ENCODE assay signal across 10 cellular contexts in genomic region chr3:122975163-122975923, GRCh38. TPM values are rescaled to one million over a fixed set of nuclear protein-coding genes. Genes with fewer than 3 reads are reported as not detected.
A peak's percentile ranks its signal among the peaks of the same experiment; 100 is the strongest.
DNase-seq lines count a peak whose midpoint lies in the region; ATAC-seq, FAIRE-seq and TF ChIP-seq lines count a peak whose summit lies in the region.
"Had no signal": no experiment of that assay in that cellular context is flagged by ENCODE, and none has a peak within 500 bp of the region (broad histone marks: within the 10 kb centered on the region; RNA-seq: fewer than 3 reads in every experiment).

No MANE protein-coding gene starts in this region.

- POLR2A ChIA-PET in CD4-positive, alpha-beta memory T cell (lab: Charles Lee; ENCODE audit: partially characterized antibody) = no interaction called here

- H3K4me1 Mint-ChIP-seq in CD4-positive, alpha-beta memory T cell = peaks cover 11 to 18% (median 14%) of the 10 kb centered on the region in 4 donors
- H3K4me1 Mint-ChIP-seq in T-helper 2 cell treated with Interferon-gamma antibody and Interleukin-4, amounts not matched to agents 5 μg/mL and 100 μg/mL, for 36 hours (ENCODE audit: low read depth) = peaks cover 22% of the 10 kb centered on the region

- TF ChIP-seq CTCF in left ventricle myocardium inferior (IDR thresholded peaks at IDR 0.05; ENCODE audit: borderline replicate concordance) (no peak), stomach (IDR thresholded peaks at IDR 0.05) (no peak)

- TF ChIP-seq POLR2A in stomach (IDR thresholded peaks at IDR 0.05) = no peak

- no peaks in the 10 kb centered on the region for H3K36me3 ChIP-seq in CD4-positive, alpha-beta memory T cell (ENCODE audit: insufficient read depth, low read length)
- H3K36me3 ChIP-seq in left ventricle myocardium inferior (no peaks in the 10 kb centered on the region), stomach (no peaks in the 10 kb centered on the region)
- H3K36me3 ChIP-seq: upper lobe of left lung had no signal

- no peaks in the 10 kb centered on the region for H3K9me3 Mint-ChIP-seq in CD4-positive, alpha-beta memory T cell
- H3K9me3 Mint-ChIP-seq in T-helper 2 cell treated with Interferon-gamma antibody and Interleukin-4, amounts not matched to agents 5 μg/mL and 100 μg/mL, for 36 hours = no peaks in the 10 kb centered on the region

- peak in 1 of 5 donors; percentile 6 for DNase-seq in CD4-positive, alpha-beta memory T cell
- DNase-seq in GM19238 (ENCODE audit: insufficient read length, low spot score) = peak; percentile 51
- peak; percentile 71 for DNase-seq in HTR-8/SVneo (ENCODE audit: insufficient read length, low spot score)
- peak; percentile 18 for DNase-seq in T-helper 2 cell treated with Interferon-gamma antibody and Interleukin-4, amounts not matched to agents 5 μg/mL and 100 μg/mL, for 36 hours (ENCODE audit: low spot score)
- DNase-seq in left ventricle myocardium inferior = no peak
- no peak for DNase-seq in stomach
- DNase-seq: upper lobe of left lung had no signal

- H3K27me3 ChIP-seq in CD4-positive, alpha-beta memory T cell (ENCODE audit: insufficient read depth, low read length) = no peaks in the 10 kb centered on the region
- no peaks in the 10 kb centered on the region for H3K27me3 ChIP-seq in left ventricle myocardium inferior (ENCODE audit: low read depth)
- H3K27me3 ChIP-seq in stomach = no peaks in the 10 kb centered on the region
- H3K27me3 ChIP-seq: upper lobe of left lung had no signal

- H3K9me3 ChIP-seq in CD4-positive, alpha-beta memory T cell (ENCODE audit: control insufficient read depth in 1 of 2, low read length in 2 of 2) = no peaks in the 10 kb centered on the region
- H3K9me3 ChIP-seq in left ventricle myocardium inferior (replicated peaks) (no peaks in the 10 kb centered on the region), stomach (no peaks in the 10 kb centered on the region)
- H3K9me3 ChIP-seq: upper lobe of left lung had no signal

- H3K4me3 ChIP-seq in CD4-positive, alpha-beta memory T cell (ENCODE audit: low read length in 2 of 2) = no peak overlapping the region
- no peak overlapping the region for H3K4me3 ChIP-seq in left ventricle myocardium inferior
- H3K4me3 ChIP-seq in stomach = no peak overlapping the region
- H3K4me3 ChIP-seq: upper lobe of left lung had no signal

- no peak overlapping the region for H3K27ac ChIP-seq in CD4-positive, alpha-beta memory T cell (ENCODE audit: low read depth, low read length)
- H3K27ac ChIP-seq in left ventricle myocardium inferior (replicated peaks) = peak overlapping the region; percentile 92
- H3K27ac ChIP-seq in stomach = peak overlapping the region in 3 of 5 donors; percentile 16 to 65 (median 58)
- H3K27ac ChIP-seq: upper lobe of left lung had no signal

- ATAC-seq in HG02840 (IDR thresholded peaks at IDR 0.05; ENCODE audit: low FRiP score, unreplicated experiment) (no peak), HG03039 (IDR thresholded peaks at IDR 0.05; ENCODE audit: unreplicated experiment) (no peak)

- CTCF ChIA-PET in CD4-positive, alpha-beta memory T cell (lab: Charles Lee; ENCODE audit: partially characterized antibody) = no interaction called here

- H3K36me3 Mint-ChIP-seq in CD4-positive, alpha-beta memory T cell = no peaks in the 10 kb centered on the region
- H3K36me3 Mint-ChIP-seq in T-helper 2 cell treated with Interferon-gamma antibody and Interleukin-4, amounts not matched to agents 5 μg/mL and 100 μg/mL, for 36 hours (ENCODE audit: low read depth) = no peaks in the 10 kb centered on the region

- TF ChIP-seq EP300 in stomach (IDR thresholded peaks at IDR 0.05) = no peak

- H3K27me3 Mint-ChIP-seq in CD4-positive, alpha-beta memory T cell = no peaks in the 10 kb centered on the region
- H3K27me3 Mint-ChIP-seq in T-helper 2 cell treated with Interferon-gamma antibody and Interleukin-4, amounts not matched to agents 5 μg/mL and 100 μg/mL, for 36 hours (ENCODE audit: low read depth) = peaks cover 4% of the 10 kb centered on the region

- WGBS in stomach, 5 donors = 27 to 35% (median 33%) methylated on average over 6 to 12 of the region's 12 CpGs

- peak overlapping the region in 5 of 7 donors; percentile 5 to 82 (median 53) for H3K27ac Mint-ChIP-seq in CD4-positive, alpha-beta memory T cell
- H3K27ac Mint-ChIP-seq in T-helper 2 cell treated with Interferon-gamma antibody and Interleukin-4, amounts not matched to agents 5 μg/mL and 100 μg/mL, for 36 hours = peak overlapping the region; percentile 79

- H3K4me3 Mint-ChIP-seq in CD4-positive, alpha-beta memory T cell = peak overlapping the region in 6 of 8 donors; percentile 4 to 72 (median 52)
- peak overlapping the region; percentile 61 for H3K4me3 Mint-ChIP-seq in T-helper 2 cell treated with Interferon-gamma antibody and Interleukin-4, amounts not matched to agents 5 μg/mL and 100 μg/mL, for 36 hours

- H3K4me1 ChIP-seq in CD4-positive, alpha-beta memory T cell (ENCODE audit: insufficient read depth, low read length) = peaks cover 13% of the 10 kb centered on the region
- H3K4me1 ChIP-seq in left ventricle myocardium inferior = peaks cover 81% of the 10 kb centered on the region
- peaks cover 3 to 33% (median 18%) of the 10 kb centered on the region in 4 donors for H3K4me1 ChIP-seq in stomach

- intact Hi-C loops in CD4-positive, alpha-beta memory T cell (cut with micrococcal nuclease) = no loop called here
- intact Hi-C loops in left ventricle myocardium inferior (cut with micrococcal nuclease) = no loop called here
- intact Hi-C loops in stomach (cut with DNase I; ENCODE audit: low total_unique reads) = no loop called here

- FAIRE-seq in HTR-8/SVneo (lab: Jason Lieb, UNC) = peak; percentile 74

RNA-seq across cellular contexts. Expression of gene SEMA5B, which starts 52.2 kb away (rescaled TPM):
- not detected for total RNA-seq in CD4-positive, alpha-beta memory T cell
- polyA plus RNA-seq in CD4-positive, alpha-beta memory T cell = not detected
- total RNA-seq in left ventricle myocardium inferior = 5.3 TPM
- total RNA-seq in stomach = 10 to 100 TPM in 1 of 5 donors, 1 to 10 TPM in 2, not detected in 2; 1.8 to 27.2 (median 1.9) TPM
- under 1 TPM; 0.15 to 0.25 (median 0.25) TPM for polyA plus RNA-seq in stomach
- total RNA-seq: glomerular endothelial cell had no signal

Comparison
In these comparisons a context has a peak if more than half of its experiments do, and no peak if none do; other contexts are left out.
1. DNase-seq: peak in GM19238 (single experiment), HTR-8/SVneo (single experiment) and T-helper 2 cell treated with Interferon-gamma antibody and Interleukin-4, amounts not matched to agents 5 μg/mL and 100 μg/mL, for 36 hours (single experiment); none in left ventricle myocardium inferior (single experiment) and stomach (single experiment).